Comparison of ENCODE assay signal across 11 cellular contexts in genomic region chr1:226764533-226764932, GRCh38. TPM values are rescaled to one million over a fixed set of nuclear protein-coding genes. Genes with fewer than 3 reads are reported as not detected.
A peak's percentile ranks its signal among the peaks of the same experiment; 100 is the strongest.
DNase-seq lines count a peak whose midpoint lies in the region; ATAC-seq lines count a peak whose summit lies in the region.
"Had no signal": no experiment of that assay in that cellular context is flagged by ENCODE, and none has a peak within 500 bp of the region (broad histone marks: within the 10 kb centered on the region; RNA-seq: fewer than 3 reads in every experiment).

No MANE protein-coding gene starts in this region.

- H3K9me3 Mint-ChIP-seq in naive thymus-derived CD4-positive, alpha-beta T cell = peaks cover 0 to 2% (median 0%) of the 10 kb centered on the region in 11 donors
- H3K9me3 Mint-ChIP-seq: IgD-negative memory B cell had no signal

- ATAC-seq in GM21619 (IDR thresholded peaks at IDR 0.05; ENCODE audit: unreplicated experiment) (peak; percentile 89), HG03460 (IDR thresholded peaks at IDR 0.05; ENCODE audit: unreplicated experiment) (peak; percentile 85)
- ATAC-seq in naive thymus-derived CD4-positive, alpha-beta T cell = no peak

- H3K27ac Mint-ChIP-seq in naive thymus-derived CD4-positive, alpha-beta T cell = peak overlapping the region in 7 of 9 donors; percentile 1 to 73 (median 27)
- H3K27ac Mint-ChIP-seq: IgD-negative memory B cell had no signal

- peaks cover 0 to 20% (median 0%) of the 10 kb centered on the region in 5 donors for H3K27me3 Mint-ChIP-seq in naive thymus-derived CD4-positive, alpha-beta T cell

- peaks cover 3 to 19% of the 10 kb centered on the region in 2 donors for H3K4me1 ChIP-seq in naive thymus-derived CD4-positive, alpha-beta T cell (ENCODE audit: control insufficient read depth in 2 of 2, insufficient read depth in 2 of 2, low read length in 2 of 2)

- H3K4me1 Mint-ChIP-seq in naive thymus-derived CD4-positive, alpha-beta T cell = peaks cover 18 to 32% (median 26%) of the 10 kb centered on the region in 7 donors

- no peaks in the 10 kb centered on the region for H3K36me3 ChIP-seq in naive thymus-derived CD4-positive, alpha-beta T cell (ENCODE audit: control insufficient read depth in 2 of 3, insufficient read depth in 3 of 3, low read length in 3 of 3)
- H3K36me3 ChIP-seq: neutrophil had no signal

- no peaks in the 10 kb centered on the region for H3K27me3 ChIP-seq in naive thymus-derived CD4-positive, alpha-beta T cell (ENCODE audit: control insufficient read depth in 2 of 2, insufficient read depth in 2 of 2, low read length in 2 of 2)

- no peak overlapping the region for H3K4me3 ChIP-seq in naive thymus-derived CD4-positive, alpha-beta T cell (ENCODE audit: low read length)
- H3K4me3 ChIP-seq: coronary artery had no signal

- intact Hi-C loops in naive thymus-derived CD4-positive, alpha-beta T cell (cut with micrococcal nuclease) = loop anchor here in 1 of 2 donors (5.0 kb wide), 1 partner anchor 33 kb away; no protein-coding TSS in a partner anchor

- CTCF ChIA-PET in naive thymus-derived CD4-positive, alpha-beta T cell (lab: Charles Lee) = no interaction called here

- no peak overlapping the region for H3K27ac ChIP-seq in naive thymus-derived CD4-positive, alpha-beta T cell (ENCODE audit: low read depth, low read length)
- H3K27ac ChIP-seq: coronary artery, neutrophil had no signal

- POLR2A ChIA-PET in naive thymus-derived CD4-positive, alpha-beta T cell (lab: Charles Lee) = interaction anchor here (1.3 kb wide), 1 partner anchor 25 kb away, joined by 5 read pairs; no protein-coding TSS in a partner anchor

- H3K4me3 Mint-ChIP-seq in naive thymus-derived CD4-positive, alpha-beta T cell = peak overlapping the region in 9 of 10 donors; percentile 3 to 44 (median 25)

- H3K9me3 ChIP-seq in naive thymus-derived CD4-positive, alpha-beta T cell (ENCODE audit: control insufficient read depth in 2 of 3, low read length in 3 of 3) = no peaks in the 10 kb centered on the region
- H3K9me3 ChIP-seq: neutrophil had no signal

- no peaks in the 10 kb centered on the region for H3K36me3 Mint-ChIP-seq in naive thymus-derived CD4-positive, alpha-beta T cell

- peak; percentile 44 for DNase-seq in activated CD8-positive, alpha-beta memory T cell treated with anti-CD3 and anti-CD28 coated beads, Interleukin-2, amount 50 U/mL, for 48 hours
- DNase-seq in activated CD8-positive, alpha-beta memory T cell treated with anti-CD3 and anti-CD28 coated beads for 24 hours = no peak
- no peak for DNase-seq in naive thymus-derived CD4-positive, alpha-beta T cell
- DNase-seq in NCI-H1105 treated with DMSO at 0.1 percent for 48 hours (lab: John Stamatoyannopoulos, UW) (no peak), A172 (ENCODE audit: low spot score) (no peak), NCI-H1105 (lab: John Stamatoyannopoulos, UW) (no peak)

RNA-seq across cellular contexts. Expression of gene ITPKB, which starts 25.5 kb away (rescaled TPM):
- total RNA-seq in naive thymus-derived CD4-positive, alpha-beta T cell = 100 to 1,000 TPM in 4 of 5 experiments, 10 to 100 TPM in 1; 51.7 to 429 (median 199) TPM
- polyA plus RNA-seq in naive thymus-derived CD4-positive, alpha-beta T cell = 10 to 100 TPM; 81.0 to 86.8 TPM
- 1.9 and 2.3 TPM in 2 replicates for total RNA-seq in A172 (2014; rRNA removed; shearing (Covaris generic))

Comparison
In these comparisons a context has a peak if more than half of its experiments do, and no peak if none do; other contexts are left out.
1. RNA of gene ITPKB, which starts 25.5 kb away (total RNA-seq): 51.7 to 429 TPM in naive thymus-derived CD4-positive, alpha-beta T cell; 1.9 to 2.3 TPM in A172; every median in the first group is over 10 times any median in the second.